Comparison of ENCODE assay signal across 20 cellular contexts in the genomic region with DNA sequence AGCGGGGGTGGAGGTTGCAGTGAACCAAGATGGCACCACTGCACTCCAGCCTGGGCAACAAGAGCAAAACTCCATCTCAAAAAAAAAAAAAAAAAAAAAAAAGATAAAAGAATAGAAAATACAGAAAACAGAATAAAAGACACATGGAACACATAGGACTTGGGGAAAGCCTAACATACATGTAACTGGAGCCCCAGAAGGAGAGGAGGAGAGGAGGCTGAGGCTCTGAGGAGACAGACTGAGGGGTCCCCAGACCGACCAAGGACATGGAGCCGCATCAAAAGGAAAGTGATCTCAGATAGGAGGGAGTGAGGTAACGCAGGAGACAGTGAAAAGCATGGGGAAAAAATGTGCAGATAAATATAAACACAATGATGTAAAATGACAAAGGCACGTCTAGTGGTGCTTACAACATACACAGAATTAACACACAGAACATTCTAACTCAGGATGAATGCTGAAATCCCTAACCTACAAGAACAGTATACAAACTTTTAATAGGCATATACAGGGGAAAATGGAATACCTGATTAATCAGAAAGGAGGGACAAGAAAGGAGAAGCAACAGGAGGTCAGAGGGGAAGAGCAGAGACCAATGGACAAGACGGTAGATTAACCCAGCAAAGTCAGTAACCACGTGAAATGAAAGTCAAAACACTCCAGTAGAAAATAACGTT.
A peak's percentile ranks its signal among the peaks of the same experiment; 100 is the strongest.
DNase-seq lines count a peak whose midpoint lies in the region; ATAC-seq, FAIRE-seq and TF ChIP-seq lines count a peak whose summit lies in the region.
"Had no signal": no experiment of that assay in that cellular context is flagged by ENCODE, and none has a peak within 500 bp of the region (broad histone marks: within the 10 kb centered on the region; RNA-seq: fewer than 3 reads in every experiment).

No MANE protein-coding gene starts in this region.

- H3K27me3 Mint-ChIP-seq in endothelial cell (ENCODE audit: unreplicated experiment), result peaks cover 5% of the 10 kb centered on the region
- H3K27me3 Mint-ChIP-seq in osteocyte (ENCODE audit: unreplicated experiment), result no peaks in the 10 kb centered on the region
- H3K27me3 Mint-ChIP-seq in activated T-helper 17 cell treated with anti-CD3 and anti-CD28 coated beads, Interleukin-2, amount 50 U/mL, for 72 hours, result no peaks in the 10 kb centered on the region
- H3K27me3 Mint-ChIP-seq: CD4-positive, alpha-beta T cell had no signal

- TF ChIP-seq EP300 in HepG2 (IDR thresholded peaks at IDR 0.05; ENCODE audit: low read depth in 2 of 2, low read length in 2 of 2) (no peak), HepG2 (CRISPR knock-in tag; IDR thresholded peaks at IDR 0.05; ENCODE audit: borderline replicate concordance) (no peak)

- H2AFZ ChIP-seq in HepG2 (ENCODE audit: low read length), result no peak overlapping the region
- no peak overlapping the region for H2AFZ ChIP-seq in Karpas-422 (ENCODE audit: low read length)

- no peak for DNase-seq in HepG2 (ENCODE audit: low spot score)
- no peak for DNase-seq in right lobe of liver
- DNase-seq in amniotic epithelial cell (ENCODE audit: low read depth), result peak; percentile 61
- DNase-seq in endothelial cell (ENCODE audit: low spot score), result no peak
- no peak for DNase-seq in osteocyte (ENCODE audit: extremely low spot score, unreplicated experiment)
- DNase-seq in effector memory CD4-positive, alpha-beta T cell, result no peak
- no peak for DNase-seq in Karpas-422
- DNase-seq: ACHN; Caco-2; CD4-positive, alpha-beta T cell; H9; IMR-90 had no signal

- no TSS peak for BruUV-seq in HepG2 (replicated peaks; lab: Mats Ljungman, UMichigan)

- peaks cover 15% of the 10 kb centered on the region for H3K79me2 ChIP-seq in HepG2 (ENCODE audit: insufficient read depth, low read length)
- H3K79me2 ChIP-seq in Karpas-422 (ENCODE audit: low read length), result no peaks in the 10 kb centered on the region

- POLR2A ChIA-PET in HepG2 (lab: Yijun Ruan, JAX), result no interaction called here

- no peak overlapping the region for H3K27ac Mint-ChIP-seq in endothelial cell (ENCODE audit: unreplicated experiment)
- H3K27ac Mint-ChIP-seq in osteocyte (ENCODE audit: unreplicated experiment), result peak overlapping the region; percentile 29
- H3K27ac Mint-ChIP-seq in activated T-helper 17 cell treated with anti-CD3 and anti-CD28 coated beads, Interleukin-2, amount 50 U/mL, for 72 hours, result no peak overlapping the region
- H3K27ac Mint-ChIP-seq: CD4-positive, alpha-beta T cell; H9 had no signal

- ATAC-seq in HepG2 (no peak), right lobe of liver (no peak)
- ATAC-seq in activated T-helper 17 cell treated with anti-CD3 and anti-CD28 coated beads, Interleukin-2, amount 50 U/mL, for 72 hours (replicated peaks), result no peak

- no peak for TF ChIP-seq CTCF in HepG2 (CRISPR knock-in tag; IDR thresholded peaks at IDR 0.05)
- TF ChIP-seq CTCF in right lobe of liver (IDR thresholded peaks at IDR 0.05), result no peak
- TF ChIP-seq CTCF in endothelial cell (IDR thresholded peaks at IDR 0.05; ENCODE audit: unreplicated experiment), result no peak
- no peak for TF ChIP-seq CTCF in osteocyte (IDR thresholded peaks at IDR 0.05)

- H3K9ac ChIP-seq in HepG2 (ENCODE audit: insufficient read depth, low read depth, low read length) (no peak overlapping the region), Karpas-422 (ENCODE audit: low read length) (no peak overlapping the region)

- H3K9me3 ChIP-seq in HepG2 (ENCODE audit: low read length) (no peaks in the 10 kb centered on the region), right lobe of liver (no peaks in the 10 kb centered on the region), Karpas-422 (ENCODE audit: low read length) (no peaks in the 10 kb centered on the region; the same call in 1 of the 2 replicates)
- no peaks in the 10 kb centered on the region for H3K9me3 ChIP-seq in effector memory CD4-positive, alpha-beta T cell (ENCODE audit: control insufficient read depth, low read length)
- H3K9me3 ChIP-seq: Caco-2 had no signal

- H3K4me3 Mint-ChIP-seq in endothelial cell (ENCODE audit: unreplicated experiment), result peak overlapping the region; percentile 69
- H3K4me3 Mint-ChIP-seq in osteocyte (ENCODE audit: unreplicated experiment), result no peak overlapping the region
- H3K4me3 Mint-ChIP-seq in activated T-helper 17 cell treated with anti-CD3 and anti-CD28 coated beads, Interleukin-2, amount 50 U/mL, for 72 hours, result no peak overlapping the region
- H3K4me3 Mint-ChIP-seq: CD4-positive, alpha-beta T cell; H9 had no signal

- CTCF ChIA-PET in HepG2 (lab: Yijun Ruan, JAX; ENCODE audit: low intra/inter-chr PET ratio, low total read pairs), result no interaction called here

- no peaks in the 10 kb centered on the region for H4K20me1 ChIP-seq in HepG2 (ENCODE audit: insufficient read depth, low read length)
- H4K20me1 ChIP-seq in Karpas-422 (ENCODE audit: insufficient read depth, low read depth, low read length), result no peaks in the 10 kb centered on the region

- H3K4me1 ChIP-seq in HepG2 (ENCODE audit: insufficient read depth, low read length), result no peaks in the 10 kb centered on the region
- peaks cover 0 to 3% (median 0%) of the 10 kb centered on the region in 4 donors for H3K4me1 ChIP-seq in right lobe of liver
- H3K4me1 ChIP-seq in effector memory CD4-positive, alpha-beta T cell (ENCODE audit: control insufficient read depth, insufficient read depth, low read length, poor library complexity, severe bottlenecking), result no peaks in the 10 kb centered on the region
- no peaks in the 10 kb centered on the region for H3K4me1 ChIP-seq in Karpas-422 (ENCODE audit: low read length)
- H3K4me1 ChIP-seq: Caco-2 had no signal

- TF ChIP-seq POLR2A in HepG2 (IDR thresholded peaks at IDR 0.05; ENCODE audit: insufficient read depth in 1 of 2, low read depth in 2 of 2, low read length in 2 of 2), result no peak
- no peak for TF ChIP-seq POLR2A in right lobe of liver (IDR thresholded peaks at IDR 0.05)

- no peak for FAIRE-seq in HepG2 (lab: Jason Lieb, UNC)
- FAIRE-seq: A204.1, D721Med, G401.6, GM12891, GM19239, H1 had no signal

- in situ Hi-C loops in HepG2 (cut with HindIII; ENCODE audit: extremely low pct_ligation_motif_present, low pct_unique_long_range_greater_than_20kb), result no loop called here

- no peaks in the 10 kb centered on the region for H3K4me1 Mint-ChIP-seq in endothelial cell (ENCODE audit: unreplicated experiment)
- peaks cover 27% of the 10 kb centered on the region for H3K4me1 Mint-ChIP-seq in osteocyte (ENCODE audit: unreplicated experiment)
- H3K4me1 Mint-ChIP-seq in activated T-helper 17 cell treated with anti-CD3 and anti-CD28 coated beads, Interleukin-2, amount 50 U/mL, for 72 hours, result peaks cover 9% of the 10 kb centered on the region

- intact Hi-C loops in HepG2 (cut with micrococcal nuclease; ENCODE audit: unreplicated experiment) (no loop called here), right lobe of liver (cut with DNase I) (no loop called here)

- H3K9me2 ChIP-seq in Karpas-422 (replicated peaks; ENCODE audit: insufficient read depth, low read length), result no peaks in the 10 kb centered on the region

- H3K36me3 ChIP-seq in HepG2 (replicated peaks in 1 of 2; ENCODE audit: control insufficient read depth in 1 of 2, insufficient read depth in 2 of 2, low read length in 2 of 2), result peaks cover 12 to 35% of the 10 kb centered on the region in 2 experiments; a peak in 4 of 5 replicates
- no peaks in the 10 kb centered on the region for H3K36me3 ChIP-seq in right lobe of liver
- H3K36me3 ChIP-seq in effector memory CD4-positive, alpha-beta T cell (ENCODE audit: control insufficient read depth, insufficient read depth, low read length), result no peaks in the 10 kb centered on the region
- H3K36me3 ChIP-seq in Karpas-422 (ENCODE audit: insufficient read depth, low read length), result no peaks in the 10 kb centered on the region

- H3K27me3 ChIP-seq in HepG2 (ENCODE audit: control insufficient read depth in 1 of 2, insufficient read depth in 2 of 2, low read length in 2 of 2), result no peaks in the 10 kb centered on the region
- no peaks in the 10 kb centered on the region for H3K27me3 ChIP-seq in right lobe of liver
- H3K27me3 ChIP-seq in effector memory CD4-positive, alpha-beta T cell (replicated peaks; ENCODE audit: control insufficient read depth, insufficient read depth, low read length, poor library complexity, severe bottlenecking), result no peaks in the 10 kb centered on the region
- H3K27me3 ChIP-seq in Karpas-422 (ENCODE audit: low read length), result no peaks in the 10 kb centered on the region

- peaks cover 15% of the 10 kb centered on the region for H3K36me3 Mint-ChIP-seq in endothelial cell (ENCODE audit: low read depth, unreplicated experiment)
- peaks cover 19% of the 10 kb centered on the region for H3K36me3 Mint-ChIP-seq in osteocyte (ENCODE audit: unreplicated experiment)
- no peaks in the 10 kb centered on the region for H3K36me3 Mint-ChIP-seq in activated T-helper 17 cell treated with anti-CD3 and anti-CD28 coated beads, Interleukin-2, amount 50 U/mL, for 72 hours (ENCODE audit: low read depth)

- TF ChIP-seq RAD21 in HepG2 (CRISPR knock-in tag; IDR thresholded peaks at IDR 0.05), result no peak

- H3K9me3 Mint-ChIP-seq in endothelial cell (ENCODE audit: unreplicated experiment) (no peaks in the 10 kb centered on the region), osteocyte (ENCODE audit: unreplicated experiment) (no peaks in the 10 kb centered on the region)
- H3K9me3 Mint-ChIP-seq in activated T-helper 17 cell treated with anti-CD3 and anti-CD28 coated beads, Interleukin-2, amount 50 U/mL, for 72 hours, result no peaks in the 10 kb centered on the region

- no peak overlapping the region for H3K4me3 ChIP-seq in HepG2 (replicated peaks in 1 of 3; ENCODE audit: insufficient read depth in 1 of 3, low read depth in 2 of 3, low read length in 3 of 3)
- H3K4me3 ChIP-seq in right lobe of liver, result no peak overlapping the region
- H3K4me3 ChIP-seq in effector memory CD4-positive, alpha-beta T cell (ENCODE audit: insufficient read depth, low read depth, low read length, poor library complexity, severe bottlenecking), result no peak overlapping the region
- no peak overlapping the region for H3K4me3 ChIP-seq in Karpas-422 (ENCODE audit: low read length)

- H3K27ac ChIP-seq in HepG2 (ENCODE audit: extremely low read length, insufficient read depth, low read length) (no peak overlapping the region), right lobe of liver (no peak overlapping the region), Karpas-422 (ENCODE audit: low read length) (no peak overlapping the region)
- no peak overlapping the region for H3K27ac ChIP-seq in effector memory CD4-positive, alpha-beta T cell (ENCODE audit: insufficient read depth, low read length, poor library complexity, severe bottlenecking)
- H3K27ac ChIP-seq: C4-2B had no signal

- WGBS in HepG2 (ENCODE audit: low lambda C conversion rate), result 97% methylated on average over 8 of the region's 8 CpGs
- WGBS in right lobe of liver (ENCODE audit: insufficient coverage, low coverage, low lambda C conversion rate, missing lambda C conversion rate), result 86% methylated on average over 8 of the region's 8 CpGs

- H3K4me2 ChIP-seq in HepG2 (ENCODE audit: low read depth, low read length) (no peak overlapping the region), Karpas-422 (ENCODE audit: low read depth, low read length, poor library complexity, severe bottlenecking) (no peak overlapping the region)

TF ChIP-seq in HepG2, 621 proteins besides CTCF, POLR2A, EP300 and RAD21:
- no peak for TF ChIP-seq ZNF34 (CRISPR knock-in tag; IDR thresholded peaks at IDR 0.05; ENCODE audit: borderline replicate concordance)
- TF ChIP-seq ZNF709 (CRISPR knock-in tag; IDR thresholded peaks at IDR 0.05), result peak; percentile 78; the same call in 1 of the 2 replicates
TF ChIP-seq in HepG2: peak in this region for 1.
